In genomic region chr12:52081263-52081733, GRCh38 we compare ENCODE assay signal across 8 cellular contexts. TPM values are rescaled to one million over a fixed set of nuclear protein-coding genes. Genes with fewer than 3 reads are reported as not detected.
A peak's percentile ranks its signal among the peaks of the same experiment; 100 is the strongest.
DNase-seq lines count a peak whose midpoint lies in the region; ATAC-seq, FAIRE-seq and TF ChIP-seq lines count a peak whose summit lies in the region.

No MANE protein-coding gene starts in this region.

- no peak overlapping the region for H3K4me3 ChIP-seq in kidney (ENCODE audit: low read length in 2 of 2)

- CTCF ChIA-PET in Calu3 (lab: Charles Lee): interaction anchor here (1.2 kb wide), 1 partner anchor 58 kb away, joined by 4 read pairs; no protein-coding TSS in a partner anchor

- peaks cover 6% of the 10 kb centered on the region for H3K4me1 Mint-ChIP-seq in Calu3 (ENCODE audit: low read depth, unreplicated experiment)

- intact Hi-C loops in kidney (cut with DNase I): no loop called here
- intact Hi-C loops in Calu3 (cut with micrococcal nuclease; ENCODE audit: unreplicated experiment): no loop called here

- H3K4me3 Mint-ChIP-seq in Calu3 (ENCODE audit: low read depth, unreplicated experiment): no peak overlapping the region

- peak; percentile 46 for ATAC-seq in HG02798 (IDR thresholded peaks at IDR 0.05; ENCODE audit: poor library complexity, unreplicated experiment)
- no peak for ATAC-seq in GM21526 (IDR thresholded peaks at IDR 0.05; ENCODE audit: low FRiP score, unreplicated experiment)

- no peaks in the 10 kb centered on the region for H3K9me3 Mint-ChIP-seq in Calu3 (ENCODE audit: low read depth, unreplicated experiment)

- peaks cover 7 to 20% of the 10 kb centered on the region in 2 donors for H3K4me1 ChIP-seq in kidney (ENCODE audit: control insufficient read depth in 1 of 2, insufficient read depth in 1 of 2, low read depth in 1 of 2, low read length in 2 of 2)

- H3K36me3 Mint-ChIP-seq in Calu3 (ENCODE audit: insufficient read depth, unreplicated experiment): peaks cover 13% of the 10 kb centered on the region

- DNase-seq in GM13977 (ENCODE audit: low spot score) (peak; percentile 67), NCI-H69 (lab: John Stamatoyannopoulos, UW) (peak; percentile 90), kidney (no peak), Calu3 (no peak), KG1 (lab: John Stamatoyannopoulos, UW) (no peak), RKO (ENCODE audit: low spot score) (no peak)

- in situ Hi-C loops in GM13977 (cut with MboI; ENCODE audit: low pct_unique_long_range_greater_than_20kb, low sequenced_read_pairs, unreplicated experiment): loop anchor here (10.0 kb wide), 1 partner anchor 46 kb away; no protein-coding TSS in a partner anchor

- FAIRE-seq in kidney (lab: Jason Lieb, UNC): no peak

- peaks cover 14 to 15% of the 10 kb centered on the region in 2 donors for H3K36me3 ChIP-seq in kidney (ENCODE audit: control insufficient read depth in 1 of 2, insufficient read depth in 2 of 2, low read length in 2 of 2)

- H3K27ac ChIP-seq in kidney (ENCODE audit: low read depth in 2 of 2, low read length in 2 of 2): peak overlapping the region; percentile 41 to 56

- BruUV-seq in Calu3 (replicated peaks; lab: Mats Ljungman, UMichigan): no TSS peak

- H3K27me3 Mint-ChIP-seq in Calu3 (ENCODE audit: unreplicated experiment): peaks cover 6% of the 10 kb centered on the region

- no peak overlapping the region for H3K27ac Mint-ChIP-seq in Calu3 (ENCODE audit: unreplicated experiment)

- TF ChIP-seq CTCF in GM13977 (IDR thresholded peaks at IDR 0.05; ENCODE audit: extremely low read depth, insufficient read depth, missing control alignments) (no peak), kidney (IDR thresholded peaks at IDR 0.05; ENCODE audit: borderline replicate concordance, extremely low read depth, insufficient read depth) (no peak), Calu3 (IDR thresholded peaks at IDR 0.05; ENCODE audit: unreplicated experiment) (no peak)

- peak overlapping the region; percentile 40 to 47 for H3K9ac ChIP-seq in kidney (ENCODE audit: low read length in 2 of 2)

- H3K9me3 ChIP-seq in kidney (ENCODE audit: control insufficient read depth in 1 of 2, low read length in 2 of 2): no peaks in the 10 kb centered on the region

RNA-seq across cellular contexts. Expression of gene SMIM41, which starts 1.8 kb away (rescaled TPM):
- total RNA-seq in kidney: 0.31 TPM
- polyA plus RNA-seq in kidney (ENCODE audit: insufficient read depth, low read depth, low replicate concordance): not detected
- total RNA-seq in Calu3 (2022): not detected in 2 replicates

RNA-seq across cellular contexts. Expression of gene ATG101, which starts 11.5 kb away (rescaled TPM):
- total RNA-seq in kidney (32.1 TPM), Calu3 (2022) (32.8 and 35.0 TPM in 2 replicates)
- 53.0 TPM for polyA plus RNA-seq in kidney (ENCODE audit: insufficient read depth, low read depth, low replicate concordance)

RNA-seq across cellular contexts. Expression of gene NR4A1, which starts 30.1 kb away (rescaled TPM):
- total RNA-seq in kidney (37.2 TPM), Calu3 (2022) (18.0 and 18.9 TPM in 2 replicates)
- polyA plus RNA-seq in kidney (ENCODE audit: insufficient read depth, low read depth, low replicate concordance): 54.1 TPM

Comparison
In these comparisons a context has a peak if more than half of its experiments do, and no peak if none do; other contexts are left out.
1. DNase-seq: peak in GM13977 (single experiment) and NCI-H69 (single experiment); none in kidney (single experiment), Calu3 (single experiment), KG1 (single experiment) and RKO (single experiment).